ENCODE assay signal across 16 cellular contexts in the genomic region with DNA sequence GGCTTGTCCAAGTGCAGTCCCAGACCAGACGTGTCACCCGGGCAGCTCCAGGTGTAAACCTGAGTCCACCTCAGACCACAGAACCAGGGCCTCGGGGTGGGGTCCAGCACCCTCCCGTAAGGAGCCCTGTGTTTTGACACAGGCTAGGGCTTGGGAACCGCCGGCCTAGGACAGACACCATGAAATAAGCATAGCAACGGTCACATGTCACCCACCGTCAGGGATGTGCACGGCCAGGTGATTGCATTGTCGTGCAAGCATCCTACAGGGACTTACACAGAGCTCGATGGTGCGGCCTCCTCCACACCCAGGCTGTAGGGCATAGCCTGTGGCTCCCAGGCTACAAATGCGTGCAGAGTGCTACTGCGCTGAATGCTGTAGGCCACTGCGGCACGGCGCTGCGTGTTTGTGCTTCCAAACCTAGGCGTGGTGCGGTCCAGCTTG. TPM values are rescaled to one million over a fixed set of nuclear protein-coding genes. Genes with fewer than 3 reads are reported as not detected.
DNase-seq lines count a peak whose midpoint lies in the region; ATAC-seq, FAIRE-seq and TF ChIP-seq lines count a peak whose summit lies in the region.
"Had no signal": no experiment of that assay in that cellular context is flagged by ENCODE, and none has a peak within 500 bp of the region (broad histone marks: within the 10 kb centered on the region; RNA-seq: fewer than 3 reads in every experiment).

No MANE protein-coding gene starts in this region.

- DNase-seq in A549 (ENCODE audit: low read depth in 1 of 2, low spot score in 1 of 2) (no peak), IMR-90 (no peak), trophoblast cell (peak; percentile 76 to 86), NOMO-1 (lab: John Stamatoyannopoulos, UW; ENCODE audit: unreplicated experiment in 2 of 2) (no peak), iPS-NIHi11 (ENCODE audit: low spot score) (no peak), KG1 (lab: John Stamatoyannopoulos, UW) (no peak)
- DNase-seq: COR-L47, GF-D8, H9, NCI-H1105, NCI-H1694, NCI-H446, OCI-M1, RPMI8226 had no signal

- H3K79me1 ChIP-seq in IMR-90 (ENCODE audit: low read depth in 1 of 2, low read length in 2 of 2) (peaks cover 4 to 9% of the 10 kb centered on the region in 2 experiments; a peak in 1 of 4 replicates), trophoblast cell (ENCODE audit: low read length) (no peaks in the 10 kb centered on the region)

- H3K4me3 ChIP-seq in A549 (no peak overlapping the region), IMR-90 (ENCODE audit: insufficient read depth, low read depth, low read length) (no peak overlapping the region), trophoblast cell (ENCODE audit: low read depth, low read length) (no peak overlapping the region)
- H3K4me3 ChIP-seq: SJSA1 had no signal

- TF ChIP-seq CTCF in A549 (IDR thresholded peaks at IDR 0.05) (no peak), IMR-90 (conservative IDR thresholded peaks at IDR 0.05; ENCODE audit: low read depth, low read length) (no peak)

- FAIRE-seq in A549 (lab: Jason Lieb, UNC) = no peak

- intact Hi-C loops in IMR-90 (cut with micrococcal nuclease) = no loop called here

- no TSS peak for BruUV-seq in IMR-90 (replicated peaks; lab: Mats Ljungman, UMichigan)

- no peak overlapping the region for H4K91ac ChIP-seq in IMR-90 (ENCODE audit: insufficient read depth, low read depth, low read length)
- H4K91ac ChIP-seq in trophoblast cell (ENCODE audit: low read depth, low read length) = no peak overlapping the region

- TF ChIP-seq POLR2A in A549 (IDR thresholded peaks at IDR 0.05; ENCODE audit: low read length) (no peak), IMR-90 (IDR thresholded peaks at IDR 0.05; ENCODE audit: low read depth, low read length) (no peak)

- no peak overlapping the region for H4K5ac ChIP-seq in IMR-90 (ENCODE audit: low read depth, low read length)

- H3K9ac ChIP-seq in IMR-90 (ENCODE audit: low read depth, low read length) = no peak overlapping the region
- no peak overlapping the region for H3K9ac ChIP-seq in trophoblast cell (ENCODE audit: low read length)

- H3K27ac ChIP-seq in A549 (no peak overlapping the region), IMR-90 (ENCODE audit: insufficient read depth, low read length) (no peak overlapping the region), trophoblast cell (ENCODE audit: low read depth, low read length) (no peak overlapping the region)
- H3K27ac ChIP-seq: SJSA1 had no signal

- 96% methylated on average over 20 of the region's 20 CpGs for WGBS in A549 (ENCODE audit: missing lambda C conversion rate)
- WGBS in IMR-90 (ENCODE audit: extremely low coverage in 2 of 2, insufficient read length in 1 of 2), 2 experiments = 80% methylated on average over 1 of the region's 20 CpGs; no CpG with 5 or more reads in 1 of the 2 experiments
- WGBS in trophoblast cell (ENCODE audit: extremely low coverage, insufficient coverage, insufficient read length) = no CpG with 5 or more reads among the region's 20 CpGs

- dilution Hi-C loops in IMR-90 (cut with HindIII; ENCODE audit: low sequenced_read_pairs, unreplicated experiment) = no loop called here

- H3K23ac ChIP-seq in IMR-90 (ENCODE audit: low read depth, low read length) (no peak overlapping the region), trophoblast cell (ENCODE audit: low read length) (no peak overlapping the region)

- no peak overlapping the region for H2AK9ac ChIP-seq in IMR-90 (replicated peaks; ENCODE audit: low read depth, low read length, poor library complexity)

- H2BK5ac ChIP-seq in IMR-90 (ENCODE audit: low read depth, low read length, poor library complexity, severe bottlenecking) = no peak overlapping the region
- no peak overlapping the region for H2BK5ac ChIP-seq in trophoblast cell (ENCODE audit: low read depth, low read length, poor library complexity)

- H2BK15ac ChIP-seq in IMR-90 (ENCODE audit: low read depth, low read length) = no peak overlapping the region

- no peak overlapping the region for H3K18ac ChIP-seq in IMR-90 (ENCODE audit: low read depth, low read length)
- H3K18ac ChIP-seq in trophoblast cell (ENCODE audit: low read length) = no peak overlapping the region

- no peak for TF ChIP-seq EP300 in A549 (IDR thresholded peaks at IDR 0.05)

- no peaks in the 10 kb centered on the region; the same call in 1 of the 2 replicates for H4K20me1 ChIP-seq in IMR-90 (ENCODE audit: insufficient read depth, low read length)

- H3K4me1 ChIP-seq in A549 = no peaks in the 10 kb centered on the region
- H3K4me1 ChIP-seq in IMR-90 (ENCODE audit: control insufficient read depth, insufficient read depth, low read length) = no peaks in the 10 kb centered on the region
- no peaks in the 10 kb centered on the region for H3K4me1 ChIP-seq in trophoblast cell (ENCODE audit: control insufficient read depth in 1 of 2, insufficient read depth in 2 of 2, low read length in 2 of 2)
- H3K4me1 ChIP-seq: SJSA1 had no signal

- H3K4ac ChIP-seq in IMR-90 (ENCODE audit: low read depth, low read length) = no peak overlapping the region
- H3K4ac ChIP-seq in trophoblast cell (ENCODE audit: low read depth, low read length) = no peak overlapping the region

- CTCF ChIA-PET in A549 (lab: Yijun Ruan, JAX) (interaction anchor here (0.6 to 4.3 kb wide), 4 partner anchors 11 to 156 kb away, joined by 3 to 13 read pairs (median 4); a partner anchor contains a TSS), IMR-90 (lab: Yijun Ruan, JAX) (interaction anchor here (0.5 kb wide), 1 partner anchor 56 kb away, joined by 7 read pairs; no protein-coding TSS in a partner anchor)

- H2AFZ ChIP-seq in IMR-90 (replicated peaks; ENCODE audit: low read length, poor library complexity) (peak overlapping the region; percentile 21), trophoblast cell (ENCODE audit: insufficient read depth, low read length, poor library complexity) (no peak overlapping the region)

- H3K56ac ChIP-seq in IMR-90 (ENCODE audit: extremely low read depth, insufficient read depth, low read length) = no peak overlapping the region

- H4K8ac ChIP-seq in IMR-90 (ENCODE audit: low read depth in 2 of 2, low read length in 2 of 2) (no peak overlapping the region), trophoblast cell (ENCODE audit: low read depth, low read length) (no peak overlapping the region)

- no peak overlapping the region for H2BK120ac ChIP-seq in IMR-90 (ENCODE audit: low read depth, low read length)
- H2BK120ac ChIP-seq in trophoblast cell (ENCODE audit: insufficient read depth, low read length, poor library complexity) = no peak overlapping the region

- no peak overlapping the region for H2BK12ac ChIP-seq in trophoblast cell (ENCODE audit: low read length)

- H3K9me3 ChIP-seq in A549 (no peaks in the 10 kb centered on the region), IMR-90 (ENCODE audit: control insufficient read depth, insufficient read depth, low read length) (no peaks in the 10 kb centered on the region), trophoblast cell (ENCODE audit: insufficient read depth, low read depth, low read length) (no peaks in the 10 kb centered on the region)
- H3K9me3 ChIP-seq: SJSA1 had no signal

- H2AK5ac ChIP-seq in IMR-90 (ENCODE audit: low read depth, low read length) (no peak overlapping the region), trophoblast cell (ENCODE audit: low read length) (no peak overlapping the region)

- H3K14ac ChIP-seq in IMR-90 (replicated peaks; ENCODE audit: low read depth, low read length) (no peak overlapping the region), trophoblast cell (ENCODE audit: low read length) (no peak overlapping the region)

- POLR2A ChIA-PET in A549 (lab: Yijun Ruan, JAX) (interaction anchor here (1.5 kb wide), 1 partner anchor 11 kb away, joined by 8 read pairs; a partner anchor contains a TSS), IMR-90 (lab: Charles Lee; ENCODE audit: unreplicated experiment) (no interaction called here)

- H3K79me2 ChIP-seq in trophoblast cell (ENCODE audit: control insufficient read depth, insufficient read depth, low read length, poor library complexity) = no peaks in the 10 kb centered on the region

- H3K36me3 ChIP-seq in IMR-90 (ENCODE audit: control insufficient read depth, insufficient read depth, low read length) (peaks cover 41% of the 10 kb centered on the region), trophoblast cell (ENCODE audit: control insufficient read depth in 1 of 2, insufficient read depth in 2 of 2, low read length in 2 of 2) (peaks cover 29 to 41% of the 10 kb centered on the region in 2 experiments)

- in situ Hi-C loops in IMR-90 (cut with MboI; ENCODE audit: low sequenced_read_pairs) = no loop called here

- TF ChIP-seq RAD21 in A549 (conservative IDR thresholded peaks at IDR 0.05 in 1 of 2, IDR thresholded peaks at IDR 0.05 in 1 of 2) (no peak), IMR-90 (IDR thresholded peaks at IDR 0.05; ENCODE audit: low read length) (no peak)

- ATAC-seq in A549 (peak; percentile 30 to 35; a peak in 3 of 6 replicates), IMR-90 (ENCODE audit: low read depth) (no peak), esophagus mucosa (peak; percentile 29)

- no peak overlapping the region for H4K12ac ChIP-seq in trophoblast cell (ENCODE audit: low read depth, low read length)

- H3K9me1 ChIP-seq in IMR-90 (ENCODE audit: insufficient read depth, low read length) = no peaks in the 10 kb centered on the region

- H3K27me3 ChIP-seq in IMR-90 (ENCODE audit: control insufficient read depth, insufficient read depth, low read length) (no peaks in the 10 kb centered on the region), trophoblast cell (ENCODE audit: insufficient read depth, low read length) (no peaks in the 10 kb centered on the region)
- H3K27me3 ChIP-seq: SJSA1 had no signal

- no peak overlapping the region for H2BK20ac ChIP-seq in IMR-90 (ENCODE audit: low read depth, low read length)

- H3K4me2 ChIP-seq in A549 (no peak overlapping the region), IMR-90 (ENCODE audit: low read depth, low read length) (no peak overlapping the region), trophoblast cell (ENCODE audit: low read length) (no peak overlapping the region)

TF ChIP-seq in A549, 52 proteins besides CTCF, POLR2A, EP300 and RAD21 (continues in another document):
- no peak for TF ChIP-seq RFX5 (IDR thresholded peaks at IDR 0.05)
- no peak for TF ChIP-seq CBX2 (IDR thresholded peaks at IDR 0.05; ENCODE audit: borderline replicate concordance, low read depth)

RNA-seq across cellular contexts. Expression of gene ZFAND2A, which starts 10.6 kb away (rescaled TPM):
- polyA plus RNA-seq in A549 (2011; rRNA removed) (88.6 and 105 TPM in 2 replicates), A549 (2017; fragmentation: RNase III; extraction: RNeasy Plus Mini Kit Qiagen cat#74134 plus additional on column Dnase treatment) (40.7 to 44.1 TPM (median 43.7 TPM) in 3 replicates), IMR-90 (2012; rRNA removed) (25.9 and 28.7 TPM in 2 replicates)
- 61.5 and 62.1 TPM in 2 replicates for polyA plus RNA-seq in A549 (2012; cell fraction: cytosol; rRNA removed)
- polyA plus RNA-seq in A549 (2012; cell fraction: nucleus; rRNA removed) = 34.2 and 40.6 TPM in 2 replicates
- 31.9 and 40.0 TPM in 2 replicates for polyA minus RNA-seq in A549 (2011; rRNA and poly(A)+ RNA removed)
- total RNA-seq in IMR-90 (2012; rRNA removed) (9.4 and 11.8 TPM in 2 replicates), esophagus mucosa (13.5 TPM)
- 15.0 and 19.7 TPM in 2 replicates for polyA plus RNA-seq in IMR-90 (2012; cell fraction: cytosol; rRNA removed)
- 21.7 and 58.1 TPM in 2 replicates for polyA plus RNA-seq in IMR-90 (2012; cell fraction: nucleus; rRNA removed; ENCODE audit: low replicate concordance)
- polyA plus RNA-seq in trophoblast cell (2013) = 24.2 and 26.7 TPM in 2 replicates

Comparison
In these comparisons a context has a peak if more than half of its experiments do, and no peak if none do; other contexts are left out.
1. DNase-seq: peak in trophoblast cell (2 of 2); none in A549 (0 of 2), IMR-90 (single experiment), NOMO-1 (0 of 2), iPS-NIHi11 (single experiment) and KG1 (single experiment).